ENCODE assay signal across 12 cellular contexts in genomic region chr22:44496305-44496704, GRCh38. TPM values are rescaled to one million over a fixed set of nuclear protein-coding genes. Genes with fewer than 3 reads are reported as not detected.
DNase-seq lines count a peak whose midpoint lies in the region; ATAC-seq and TF ChIP-seq lines count a peak whose summit lies in the region.
"Had no signal": no experiment of that assay in that cellular context is flagged by ENCODE, and none has a peak within 500 bp of the region (broad histone marks: within the 10 kb centered on the region; RNA-seq: fewer than 3 reads in every experiment).

No MANE protein-coding gene starts in this region.

- peaks cover 7% of the 10 kb centered on the region for H3K9me3 Mint-ChIP-seq in activated T-helper 17 cell treated with anti-CD3 and anti-CD28 coated beads, Interleukin-2, amount 50 U/mL, for 72 hours
- H3K9me3 Mint-ChIP-seq in naive B cell = peaks cover 0 to 9% (median 4%) of the 10 kb centered on the region in 7 donors
- peaks cover 12% of the 10 kb centered on the region for H3K9me3 Mint-ChIP-seq in type B pancreatic cell

- peak overlapping the region; percentile 57 for H3K4me3 Mint-ChIP-seq in activated T-helper 17 cell treated with anti-CD3 and anti-CD28 coated beads, Interleukin-2, amount 50 U/mL, for 72 hours
- peak overlapping the region; percentile 55 to 91 (median 79) for H3K4me3 Mint-ChIP-seq in naive B cell
- H3K4me3 Mint-ChIP-seq in type B pancreatic cell = peak overlapping the region; percentile 89

- H3K9me3 ChIP-seq in right atrium auricular region (no peaks in the 10 kb centered on the region), MG63 (peaks cover 9% of the 10 kb centered on the region)
- H3K9me3 ChIP-seq: uterus had no signal

- H3K4me1 ChIP-seq in right atrium auricular region = peaks cover 0 to 38% of the 10 kb centered on the region in 2 donors
- H3K4me1 ChIP-seq: uterus had no signal

- H3K27me3 Mint-ChIP-seq in activated T-helper 17 cell treated with anti-CD3 and anti-CD28 coated beads, Interleukin-2, amount 50 U/mL, for 72 hours = peaks cover 2% of the 10 kb centered on the region
- H3K27me3 Mint-ChIP-seq in naive B cell (peaks cover 0 to 5% (median 4%) of the 10 kb centered on the region in 3 donors), type B pancreatic cell (no peaks in the 10 kb centered on the region)

- H3K27me3 ChIP-seq in right atrium auricular region (no peaks in the 10 kb centered on the region), MG63 (no peaks in the 10 kb centered on the region)
- H3K27me3 ChIP-seq: uterus had no signal

- H3K4me3 ChIP-seq in right atrium auricular region (no peak overlapping the region), MG63 (no peak overlapping the region)

- H3K36me3 ChIP-seq in right atrium auricular region (peaks cover 8% of the 10 kb centered on the region), MG63 (peaks cover 48% of the 10 kb centered on the region)
- H3K36me3 ChIP-seq: uterus had no signal

- intact Hi-C loops in Right ventricle myocardium superior (cut with DNase I) = no loop called here

- no peak for TF ChIP-seq CTCF in right atrium auricular region (IDR thresholded peaks at IDR 0.05)
- no peak for TF ChIP-seq CTCF in type B pancreatic cell (conservative IDR thresholded peaks at IDR 0.05)

- H3K4me1 Mint-ChIP-seq in activated T-helper 17 cell treated with anti-CD3 and anti-CD28 coated beads, Interleukin-2, amount 50 U/mL, for 72 hours = peaks cover 19% of the 10 kb centered on the region
- H3K4me1 Mint-ChIP-seq in naive B cell (peaks cover 17 to 27% (median 20%) of the 10 kb centered on the region in 3 donors), type B pancreatic cell (ENCODE audit: unreplicated experiment) (peaks cover 9% of the 10 kb centered on the region)

- peak overlapping the region; percentile 68 for H3K27ac Mint-ChIP-seq in activated T-helper 17 cell treated with anti-CD3 and anti-CD28 coated beads, Interleukin-2, amount 50 U/mL, for 72 hours
- H3K27ac Mint-ChIP-seq in naive B cell (peak overlapping the region in 3 of 6 donors; percentile 67 to 97 (median 77)), type B pancreatic cell (peak overlapping the region; percentile 88)

- H3K36me3 Mint-ChIP-seq in activated T-helper 17 cell treated with anti-CD3 and anti-CD28 coated beads, Interleukin-2, amount 50 U/mL, for 72 hours (ENCODE audit: low read depth) = no peaks in the 10 kb centered on the region
- H3K36me3 Mint-ChIP-seq in naive B cell = peaks cover 0 to 12% of the 10 kb centered on the region in 2 donors
- H3K36me3 Mint-ChIP-seq in type B pancreatic cell = peaks cover 33% of the 10 kb centered on the region

- no peak overlapping the region for H3K27ac ChIP-seq in right atrium auricular region

- DNase-seq in right atrium auricular region (ENCODE audit: low spot score) (peak; percentile 55), Right ventricle myocardium superior (no peak), naive B cell (no peak), type B pancreatic cell (ENCODE audit: extremely low spot score, unreplicated experiment) (no peak), DMS114 treated with DMSO at 0.1 percent for 48 hours (lab: John Stamatoyannopoulos, UW; ENCODE audit: unreplicated experiment) (no peak), MG63 (no peak)
- DNase-seq: mesenchymal stem cell; NCI-H1436; stimulated activated CD4-positive, alpha-beta T cell treated with anti-CD3 and anti-CD28 coated beads, Interleukin-1b, Interleukin-23, amount 100 ng/mL, for 48 hours; uterus had no signal

- ATAC-seq in Right ventricle myocardium superior (ENCODE audit: poor library complexity) (no peak), naive B cell (ENCODE audit: low read depth in 2 of 2) (no peak), HG03108 (IDR thresholded peaks at IDR 0.05; ENCODE audit: unreplicated experiment) (no peak)
- no peak for ATAC-seq in activated T-helper 17 cell treated with anti-CD3 and anti-CD28 coated beads, Interleukin-2, amount 50 U/mL, for 72 hours (replicated peaks)

RNA-seq across cellular contexts. Expression of gene RTL6, which starts 1.7 kb away (rescaled TPM):
- 10 to 100 TPM; 22.1 to 30.0 TPM for total RNA-seq in right atrium auricular region
- 23.5 TPM for total RNA-seq in Right ventricle myocardium superior
- total RNA-seq in activated T-helper 17 cell treated with anti-CD3 and anti-CD28 coated beads, Interleukin-2, amount 50 U/mL, for 72 hours = 1 to 10 TPM; 5.8 to 6.3 TPM
- 1 to 10 TPM in 5 of 6 donors, not detected in 1; 1.9 to 3.3 (median 2.7) TPM for polyA plus RNA-seq in naive B cell (ENCODE audit: low read depth in 6 of 6)
- total RNA-seq in type B pancreatic cell (ENCODE audit: low replicate concordance) = 43.6 and 44.6 TPM in 2 replicates
- 13.4 and 24.2 TPM in 2 replicates for total RNA-seq in MG63 (2014; rRNA removed; shearing (Covaris generic); ENCODE audit: low replicate concordance)
